ENCODE assay signal across 13 cellular contexts in genomic region chr18:61891874-61892273, GRCh38. TPM values are rescaled to one million over a fixed set of nuclear protein-coding genes. Genes with fewer than 3 reads are reported as not detected.
DNase-seq lines count a peak whose midpoint lies in the region; ATAC-seq and TF ChIP-seq lines count a peak whose summit lies in the region.
"Had no signal": no experiment of that assay in that cellular context is flagged by ENCODE, and none has a peak within 500 bp of the region (broad histone marks: within the 10 kb centered on the region; RNA-seq: fewer than 3 reads in every experiment).

No MANE protein-coding gene starts in this region.

- intact Hi-C loops in CD4-positive, alpha-beta T cell (cut with DNase I, micrococcal nuclease) = loop anchor here in 1 of 2 experiments (5.0 kb wide), 1 partner anchor 310 kb away; no protein-coding TSS in a partner anchor
- intact Hi-C loops in A673 (cut with micrococcal nuclease; ENCODE audit: unreplicated experiment) = loop anchor here (2.0 kb wide), 1 partner anchor 309 kb away; no protein-coding TSS in a partner anchor

- H3K9me3 ChIP-seq in CD4-positive, alpha-beta T cell (ENCODE audit: control insufficient read depth, low read length) = no peaks in the 10 kb centered on the region
- H3K9me3 ChIP-seq in parathyroid adenoma (ENCODE audit: control insufficient read depth, low read length) (no peaks in the 10 kb centered on the region), A673 (ENCODE audit: low read depth, low read length, poor library complexity, severe bottlenecking) (no peaks in the 10 kb centered on the region)

- no peak for ATAC-seq in CD4-positive, alpha-beta T cell (ENCODE audit: poor library complexity)
- ATAC-seq in T-cell (replicated peaks in 1 of 4) = no peak

- H3K4me1 Mint-ChIP-seq in CD4-positive, alpha-beta T cell (ENCODE audit: low read depth) = peaks cover 14% of the 10 kb centered on the region
- peaks cover 11 to 15% (median 15%) of the 10 kb centered on the region in 3 donors for H3K4me1 Mint-ChIP-seq in T-cell

- H3K9ac ChIP-seq in parathyroid adenoma = no peak overlapping the region
- H3K9ac ChIP-seq: KMS-11 had no signal

- POLR2A ChIA-PET in CD4-positive, alpha-beta T cell (lab: Charles Lee) = no interaction called here
- POLR2A ChIA-PET in T-cell (lab: Charles Lee) = no interaction called here
- POLR2A ChIA-PET in A673 (lab: Charles Lee; ENCODE audit: low non-redundant PET) = no interaction called here

- H3K36me3 ChIP-seq in parathyroid adenoma (ENCODE audit: control insufficient read depth, insufficient read depth, low read length) (no peaks in the 10 kb centered on the region), A673 (ENCODE audit: insufficient read depth, low read length, poor library complexity, severe bottlenecking) (no peaks in the 10 kb centered on the region)

- H3K4me3 Mint-ChIP-seq in CD4-positive, alpha-beta T cell = peak overlapping the region; percentile 96
- peak overlapping the region in 2 of 3 donors; percentile 85 to 93 for H3K4me3 Mint-ChIP-seq in T-cell
- H3K4me3 Mint-ChIP-seq: activated CD4-positive, alpha-beta memory T cell treated with anti-CD3 and anti-CD28 coated beads, Interleukin-2, amount 10 ng/mL, durations not matched to agents 7 days and 5 days had no signal

- H2AFZ ChIP-seq in parathyroid adenoma = peak overlapping the region; percentile 21

- H3K79me2 ChIP-seq in parathyroid adenoma = peaks cover 4% of the 10 kb centered on the region

- peaks cover 24% of the 10 kb centered on the region for H3K27me3 ChIP-seq in CD4-positive, alpha-beta T cell (ENCODE audit: control insufficient read depth, insufficient read depth, low read length)
- H3K27me3 ChIP-seq in parathyroid adenoma (ENCODE audit: control insufficient read depth, insufficient read depth, low read length) = no peaks in the 10 kb centered on the region
- H3K27me3 ChIP-seq in A673 (replicated peaks; ENCODE audit: insufficient read depth, low read depth, low read length, poor library complexity) = no peaks in the 10 kb centered on the region

- H3K36me3 Mint-ChIP-seq in CD4-positive, alpha-beta T cell (ENCODE audit: low read depth) = peaks cover 12% of the 10 kb centered on the region
- H3K36me3 Mint-ChIP-seq in T-cell = no peaks in the 10 kb centered on the region

- peak overlapping the region; percentile 89 to 91 for H3K4me3 ChIP-seq in foreskin fibroblast (ENCODE audit: low read depth in 1 of 2, low read length in 2 of 2)
- H3K4me3 ChIP-seq in parathyroid adenoma (ENCODE audit: low read depth, low read length) = peak overlapping the region; percentile 57
- no peak overlapping the region for H3K4me3 ChIP-seq in A673 (ENCODE audit: low read depth, low read length, poor library complexity, severe bottlenecking)

- TF ChIP-seq CTCF in CD4-positive, alpha-beta T cell (IDR thresholded peaks at IDR 0.05) = no peak
- no peak for TF ChIP-seq CTCF in foreskin fibroblast (IDR thresholded peaks at IDR 0.05; ENCODE audit: low read depth, low read length)
- TF ChIP-seq CTCF in parathyroid adenoma (IDR thresholded peaks at IDR 0.05) = no peak
- no peak for TF ChIP-seq CTCF in A673 (conservative IDR thresholded peaks at IDR 0.05; ENCODE audit: low read depth, low read length)

- peaks cover 35% of the 10 kb centered on the region for H3K27me3 Mint-ChIP-seq in CD4-positive, alpha-beta T cell
- H3K27me3 Mint-ChIP-seq in T-cell = peaks cover 30 to 34% of the 10 kb centered on the region in 2 donors

- no peak overlapping the region for H3K27ac ChIP-seq in CD4-positive, alpha-beta T cell (ENCODE audit: low read depth, low read length)
- H3K27ac ChIP-seq in parathyroid adenoma (peak overlapping the region; percentile 76), A673 (ENCODE audit: low read depth, low read length, poor library complexity, severe bottlenecking) (no peak overlapping the region)
- H3K27ac ChIP-seq: KMS-11 had no signal

- no peaks in the 10 kb centered on the region for H3K9me3 Mint-ChIP-seq in CD4-positive, alpha-beta T cell
- H3K9me3 Mint-ChIP-seq in T-cell = no peaks in the 10 kb centered on the region
- H3K9me3 Mint-ChIP-seq: activated CD4-positive, alpha-beta memory T cell treated with anti-CD3 and anti-CD28 coated beads, Interleukin-2, amount 10 ng/mL, durations not matched to agents 7 days and 5 days had no signal

- DNase-seq in CD4-positive, alpha-beta T cell = no peak
- DNase-seq in T-cell (no peak), foreskin fibroblast (no peak), HPDE6-E6E7 (ENCODE audit: extremely low spot score) (no peak), NCI-H187 treated with DMSO at 0.1 percent for 48 hours (lab: John Stamatoyannopoulos, UW) (no peak), A673 (ENCODE audit: low spot score) (no peak)
- DNase-seq in NK-92 treated with Interleukin-12 subunit alpha and Interleukin-12 subunit beta, amount 100 ng/mL, for 24 hours (lab: John Stamatoyannopoulos, UW) = no peak
- DNase-seq: activated CD4-positive, alpha-beta memory T cell treated with anti-CD3 and anti-CD28 coated beads, Interleukin-2, amount 10 ng/mL, durations not matched to agents 7 days and 5 days; dermis blood vessel endothelial cell; NCI-H2029; stimulated activated CD8-positive, alpha-beta memory T cell treated with anti-CD3 and anti-CD28 coated beads, Interleukin-4, amount 100 ng/mL, for 48 hours had no signal

- H3K4me2 ChIP-seq in parathyroid adenoma (ENCODE audit: low read length) = peak overlapping the region; percentile 82
- H3K4me2 ChIP-seq: KMS-11 had no signal

- H3K4me1 ChIP-seq in parathyroid adenoma = peaks cover 30% of the 10 kb centered on the region
- no peaks in the 10 kb centered on the region for H3K4me1 ChIP-seq in A673 (ENCODE audit: insufficient read depth, low read length, poor library complexity, severe bottlenecking)

- BruUV-seq in A673 (replicated peaks; lab: Mats Ljungman, UMichigan) = no TSS peak

- no peak overlapping the region for H3K27ac Mint-ChIP-seq in CD4-positive, alpha-beta T cell
- H3K27ac Mint-ChIP-seq in T-cell = no peak overlapping the region
- H3K27ac Mint-ChIP-seq: activated CD4-positive, alpha-beta memory T cell treated with anti-CD3 and anti-CD28 coated beads, Interleukin-2, amount 10 ng/mL, durations not matched to agents 7 days and 5 days had no signal

- CTCF ChIA-PET in CD4-positive, alpha-beta T cell (lab: Charles Lee) = no interaction called here
- CTCF ChIA-PET in T-cell (lab: Charles Lee) = no interaction called here
- CTCF ChIA-PET in A673 (lab: Charles Lee) = no interaction called here

RNA-seq across cellular contexts. Expression of gene RNF152, which starts 0.9 kb away (rescaled TPM):
- 1 to 10 TPM in 1 of 2 experiments, under 1 TPM in 1; 0.60 to 1.0 TPM for total RNA-seq in CD4-positive, alpha-beta T cell
- total RNA-seq in T-cell (under 1 TPM; 0.23 to 0.78 (median 0.51) TPM), A673 (2021) (3.6 and 3.8 TPM in 2 replicates)
